18 cellular contexts compared by ENCODE assay signal in genomic region chr11:35962373-35963138, GRCh38. TPM values are rescaled to one million over a fixed set of nuclear protein-coding genes. Genes with fewer than 3 reads are reported as not detected.
DNase-seq lines count a peak whose midpoint lies in the region; ATAC-seq, FAIRE-seq and TF ChIP-seq lines count a peak whose summit lies in the region.
"Had no signal": no experiment of that assay in that cellular context is flagged by ENCODE, and none has a peak within 500 bp of the region (broad histone marks: within the 10 kb centered on the region; RNA-seq: fewer than 3 reads in every experiment).

No MANE protein-coding gene starts in this region.

- no peak overlapping the region for H2AFZ ChIP-seq in GM12878 (ENCODE audit: control insufficient read depth, low read depth, low read length)

- TF ChIP-seq EP300 in GM12878 (IDR thresholded peaks at IDR 0.05; ENCODE audit: borderline replicate concordance in 1 of 2, control insufficient read depth in 1 of 2, low read depth in 2 of 2, low read length in 2 of 2): no peak

- no peak for TF ChIP-seq CTCF in GM12878 (IDR thresholded peaks at IDR 0.05 in 2 of 3, conservative IDR thresholded peaks at IDR 0.05 in 1 of 3; ENCODE audit: control insufficient read depth in 2 of 3, extremely low read depth in 1 of 3, insufficient read depth in 1 of 3, low read depth in 3 of 3, low read length in 3 of 3)

- H4K20me1 ChIP-seq in GM12878 (ENCODE audit: control insufficient read depth, insufficient read depth): no peaks in the 10 kb centered on the region

- POLR2A ChIA-PET in GM12878 (lab: Charles Lee): interaction anchor here (0.7 kb wide), 1 partner anchor 59 kb away, joined by 4 read pairs; no protein-coding TSS in a partner anchor

- H3K4me3 ChIP-seq in GM12878: no peak overlapping the region

- SMC1A ChIA-PET in GM12878 (lab: Charles Lee; ENCODE audit: uncharacterized antibody, unreplicated experiment): interaction anchor here (1.1 kb wide), 1 partner anchor 10 kb away, joined by 3 read pairs; no protein-coding TSS in a partner anchor

- peaks cover 10% of the 10 kb centered on the region for H3K4me1 ChIP-seq in GM12878 (ENCODE audit: control insufficient read depth, insufficient read depth, low read length)

- no peaks in the 10 kb centered on the region for H3K27me3 ChIP-seq in GM12878 (replicated peaks in 1 of 2; ENCODE audit: control insufficient read depth in 2 of 2, insufficient read depth in 2 of 2, low read length in 1 of 2)

- 1% methylated on average over 7 of the region's 7 CpGs for WGBS in GM12878 (ENCODE audit: insufficient coverage, insufficient replicate concordance, low lambda C conversion rate, missing lambda C conversion rate)

- H3K79me2 ChIP-seq in GM12878 (ENCODE audit: control insufficient read depth, insufficient read depth, low read length): no peaks in the 10 kb centered on the region

- FAIRE-seq in GM12878 (lab: Jason Lieb, UNC): no peak
- FAIRE-seq: G401.6, RCC 7860 had no signal

- CTCF ChIA-PET in GM12878 (lab: Yijun Ruan, JAX): interaction anchor here (0.7 kb wide), 1 partner anchor 88 kb away, joined by 4 read pairs; no protein-coding TSS in a partner anchor

- ATAC-seq in HG03432 (IDR thresholded peaks at IDR 0.05; ENCODE audit: unreplicated experiment): peak; percentile 50
- peak; percentile 65 for ATAC-seq in GM12878
- peak; percentile 31 for ATAC-seq in sciatic nerve

- in situ Hi-C loops in GM12878 (cut with MboI): no loop called here

- H3K9ac ChIP-seq in GM12878 (ENCODE audit: control insufficient read depth, insufficient read depth, low read length): no peak overlapping the region

- H3K4me2 ChIP-seq in GM12878 (ENCODE audit: control insufficient read depth, insufficient read depth): no peak overlapping the region

- H3K36me3 ChIP-seq in GM12878 (ENCODE audit: control insufficient read depth in 2 of 2, insufficient read depth in 2 of 2, low read length in 1 of 2): no peaks in the 10 kb centered on the region

- DNase-seq in NCI-H2171 treated with DMSO at 0.1 percent for 48 hours (lab: John Stamatoyannopoulos, UW): peak; percentile 49
- DNase-seq in NCI-H2171 (lab: John Stamatoyannopoulos, UW): no peak
- DNase-seq in GM12878 (ENCODE audit: low read depth, low spot score): no peak
- DNase-seq in sciatic nerve (ENCODE audit: low spot score): no peak
- no peak for DNase-seq in pons (ENCODE audit: low spot score)
- no peak for DNase-seq in H4 (ENCODE audit: low spot score)
- DNase-seq in DMS153 (lab: John Stamatoyannopoulos, UW): no peak
- DNase-seq: H7, IMR-90, Kasumi-1, NCI-H2081 treated with DMSO at 0.1 percent for 48 hours, NCI-H345, NCI-H82, SIG-M5 had no signal

- no peak for TF ChIP-seq POLR2A in GM12878 (IDR thresholded peaks at IDR 0.05; ENCODE audit: low read depth, low read length)

- no peak for TF ChIP-seq RAD21 in GM12878 (IDR thresholded peaks at IDR 0.05; ENCODE audit: insufficient read depth, low read depth, low read length)

- intact Hi-C loops in GM12878 (cut with micrococcal nuclease; ENCODE audit: unreplicated experiment) (no loop called here), sciatic nerve (cut with DNase I) (no loop called here)

- RAD21 ChIA-PET in GM12878 (lab: Charles Lee; ENCODE audit: unreplicated experiment): no interaction called here

- no TSS peak for BruUV-seq in GM12878 (replicated peaks; lab: Mats Ljungman, UMichigan)

- peaks cover 4% of the 10 kb centered on the region; the same call in 2 of the 3 replicates for H3K9me3 ChIP-seq in GM12878 (replicated peaks; ENCODE audit: control insufficient read depth, insufficient read depth, low read length)

- no peak overlapping the region for H3K27ac ChIP-seq in GM12878 (ENCODE audit: control insufficient read depth, insufficient read depth)
- H3K27ac ChIP-seq: 22Rv1 had no signal

TF ChIP-seq in GM12878, 131 proteins besides CTCF, POLR2A, EP300 and RAD21 (continues in another document):
- TF ChIP-seq MTA2 (IDR thresholded peaks at IDR 0.05; ENCODE audit: low read depth): no peak
- no peak for TF ChIP-seq FOXK2 (IDR thresholded peaks at IDR 0.05)
- TF ChIP-seq ZBTB33 (IDR thresholded peaks at IDR 0.05): no peak
- 0 out of 2 replicates have a peak, but pooled peaks have one; percentile 10 for TF ChIP-seq JUNB (IDR thresholded peaks at IDR 0.05)
- TF ChIP-seq, protein P1, sequence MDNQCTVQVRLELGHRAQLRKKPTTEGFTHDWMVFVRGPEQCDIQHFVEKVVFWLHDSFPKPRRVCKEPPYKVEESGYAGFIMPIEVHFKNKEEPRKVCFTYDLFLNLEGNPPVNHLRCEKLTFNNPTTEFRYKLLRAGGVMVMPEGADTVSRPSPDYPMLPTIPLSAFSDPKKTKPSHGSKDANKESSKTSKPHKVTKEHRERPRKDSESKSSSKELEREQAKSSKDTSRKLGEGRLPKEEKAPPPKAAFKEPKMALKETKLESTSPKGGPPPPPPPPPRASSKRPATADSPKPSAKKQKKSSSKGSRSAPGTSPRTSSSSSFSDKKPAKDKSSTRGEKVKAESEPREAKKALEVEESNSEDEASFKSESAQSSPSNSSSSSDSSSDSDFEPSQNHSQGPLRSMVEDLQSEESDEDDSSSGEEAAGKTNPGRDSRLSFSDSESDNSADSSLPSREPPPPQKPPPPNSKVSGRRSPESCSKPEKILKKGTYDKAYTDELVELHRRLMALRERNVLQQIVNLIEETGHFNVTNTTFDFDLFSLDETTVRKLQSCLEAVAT (IDR thresholded peaks at IDR 0.05): peak; percentile 92
- TF ChIP-seq CREB1 (IDR thresholded peaks at IDR 0.05; ENCODE audit: low read depth): no peak
- TF ChIP-seq, protein P2, sequence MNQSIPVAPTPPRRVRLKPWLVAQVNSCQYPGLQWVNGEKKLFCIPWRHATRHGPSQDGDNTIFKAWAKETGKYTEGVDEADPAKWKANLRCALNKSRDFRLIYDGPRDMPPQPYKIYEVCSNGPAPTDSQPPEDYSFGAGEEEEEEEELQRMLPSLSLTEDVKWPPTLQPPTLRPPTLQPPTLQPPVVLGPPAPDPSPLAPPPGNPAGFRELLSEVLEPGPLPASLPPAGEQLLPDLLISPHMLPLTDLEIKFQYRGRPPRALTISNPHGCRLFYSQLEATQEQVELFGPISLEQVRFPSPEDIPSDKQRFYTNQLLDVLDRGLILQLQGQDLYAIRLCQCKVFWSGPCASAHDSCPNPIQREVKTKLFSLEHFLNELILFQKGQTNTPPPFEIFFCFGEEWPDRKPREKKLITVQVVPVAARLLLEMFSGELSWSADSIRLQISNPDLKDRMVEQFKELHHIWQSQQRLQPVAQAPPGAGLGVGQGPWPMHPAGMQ (IDR thresholded peaks at IDR 0.05; ENCODE audit: borderline replicate concordance): no peak
- no peak for TF ChIP-seq RFX5 (IDR thresholded peaks at IDR 0.05; ENCODE audit: low read depth, low read length)
- TF ChIP-seq POLR2AphosphoS5 (IDR thresholded peaks at IDR 0.05; ENCODE audit: low read length): no peak
- no peak for TF ChIP-seq LARP7 (IDR thresholded peaks at IDR 0.05)
- TF ChIP-seq, protein P3, sequence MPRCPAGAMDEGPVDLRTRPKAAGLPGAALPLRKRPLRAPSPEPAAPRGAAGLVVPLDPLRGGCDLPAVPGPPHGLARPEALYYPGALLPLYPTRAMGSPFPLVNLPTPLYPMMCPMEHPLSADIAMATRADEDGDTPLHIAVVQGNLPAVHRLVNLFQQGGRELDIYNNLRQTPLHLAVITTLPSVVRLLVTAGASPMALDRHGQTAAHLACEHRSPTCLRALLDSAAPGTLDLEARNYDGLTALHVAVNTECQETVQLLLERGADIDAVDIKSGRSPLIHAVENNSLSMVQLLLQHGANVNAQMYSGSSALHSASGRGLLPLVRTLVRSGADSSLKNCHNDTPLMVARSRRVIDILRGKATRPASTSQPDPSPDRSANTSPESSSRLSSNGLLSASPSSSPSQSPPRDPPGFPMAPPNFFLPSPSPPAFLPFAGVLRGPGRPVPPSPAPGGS (IDR thresholded peaks at IDR 0.05; ENCODE audit: borderline replicate concordance, insufficient read depth, low read depth, low read length, poor library complexity, severe bottlenecking): no peak
- no peak for TF ChIP-seq BACH1 (IDR thresholded peaks at IDR 0.05; ENCODE audit: borderline replicate concordance)
- no peak for TF ChIP-seq MYC (IDR thresholded peaks at IDR 0.05; ENCODE audit: insufficient read depth, insufficient read length, insufficient replicate concordance, low read length, severe bottlenecking)

RNA-seq across cellular contexts. Expression of gene LDLRAD3, which starts 18.7 kb away (rescaled TPM):
- 23.5 and 23.7 TPM in 2 replicates for total RNA-seq in GM12878 (2013; cell fraction: nucleolus; rRNA removed)
- total RNA-seq in GM12878 (2014; rRNA removed) (8.8 and 9.3 TPM in 2 replicates), GM12878 (2014; rRNA removed; fragmentation: Illumina TruSeq; extraction: Trizol) (7.9 and 8.0 TPM in 2 replicates), GM12878 (2021) (15.4 and 16.5 TPM in 2 replicates), sciatic nerve (47.5 TPM)
- 0.22 TPM for polyA plus RNA-seq in GM12878 (2011; ENCODE audit: low read depth)
- polyA plus RNA-seq in GM12878 (2011; rRNA removed) (1.3 and 2.7 TPM in 2 replicates), GM12878 (2014; fragmentation: Illumina TruSeq; extraction: Trizol) (14.3 and 17.2 TPM in 2 replicates), GM12878 (2014; fragmentation: Nextera tagmentation; extraction: Ambion mirVana) (1 to 10 TPM; 2.5 to 3.1 TPM), GM12878 (2014; rRNA removed) (12.0 and 14.1 TPM in 2 replicates), GM12878 (2016; fragmentation: Nextera tagmentation; extraction: Ambion mirVana) (10 to 100 TPM; 13.0 to 14.5 TPM)
- polyA plus RNA-seq in GM12878 (2011; cell fraction: cytosol; rRNA removed): 2.6 TPM in 2 replicates
- polyA plus RNA-seq in GM12878 (2011; cell fraction: nucleus; rRNA removed): 1.9 and 2.9 TPM in 2 replicates
- 0.65 and 0.80 TPM in 2 replicates for polyA plus RNA-seq in GM12878 (2012)
- 1.8 and 3.3 TPM in 2 replicates for polyA minus RNA-seq in GM12878 (2011; rRNA and poly(A)+ RNA removed)
- polyA minus RNA-seq in GM12878 (2011; cell fraction: cytosol; rRNA and poly(A)+ RNA removed): 2.5 and 4.4 TPM in 2 replicates
- polyA minus RNA-seq in GM12878 (2011; cell fraction: nucleus; rRNA and poly(A)+ RNA removed): 1.5 and 2.6 TPM in 2 replicates
- total RNA-seq in H4 (2014; rRNA removed; shearing (Covaris generic)): 5.3 and 8.1 TPM in 2 replicates
